ENCODE assay signal across 9 cellular contexts in genomic region chr4:89598602-89599001, GRCh38.
DNase-seq lines count a peak whose midpoint lies in the region; ATAC-seq and TF ChIP-seq lines count a peak whose summit lies in the region.
"Had no signal": no experiment of that assay in that cellular context is flagged by ENCODE, and none has a peak within 500 bp of the region (broad histone marks: within the 10 kb centered on the region; RNA-seq: fewer than 3 reads in every experiment).

No MANE protein-coding gene starts in this region.

- no peak overlapping the region for H3K27ac ChIP-seq in osteoblast (ENCODE audit: low read depth, low read length)
- H3K27ac ChIP-seq: transverse colon had no signal

- no peaks in the 10 kb centered on the region for H3K79me2 ChIP-seq in osteoblast (ENCODE audit: insufficient read depth, low read length)

- DNase-seq in NCI-H1105 treated with DMSO at 0.1 percent for 48 hours (lab: John Stamatoyannopoulos, UW) (peak; percentile 26), NCI-H1105 (lab: John Stamatoyannopoulos, UW) (no peak), NCI-H1092 treated with DMSO at 0.1 percent for 48 hours (lab: John Stamatoyannopoulos, UW) (peak; percentile 44), cardiac fibroblast (ENCODE audit: low read depth in 2 of 2) (peak; percentile 8 to 11), osteoblast (ENCODE audit: insufficient read length, low spot score, missing footprints) (no peak)
- DNase-seq in stimulated activated naive CD4-positive, alpha-beta T cell (lab: John Stamatoyannopoulos, UW), result no peak
- DNase-seq: transverse colon had no signal

- H3K9me3 ChIP-seq in osteoblast (ENCODE audit: low read depth, low read length), result no peaks in the 10 kb centered on the region
- H3K9me3 ChIP-seq: transverse colon had no signal

- no peaks in the 10 kb centered on the region for H3K4me1 ChIP-seq in osteoblast (ENCODE audit: insufficient read depth, low read length)
- H3K4me1 ChIP-seq: transverse colon had no signal

- no peak for TF ChIP-seq CTCF in cardiac fibroblast (IDR thresholded peaks at IDR 0.05; ENCODE audit: low read depth, low read length)
- TF ChIP-seq CTCF in osteoblast (IDR thresholded peaks at IDR 0.05; ENCODE audit: extremely low read depth, low read depth, low read length), result peak; percentile 25

- no peaks in the 10 kb centered on the region for H4K20me1 ChIP-seq in osteoblast (ENCODE audit: insufficient read depth, low read length)

- H3K4me2 ChIP-seq in osteoblast (ENCODE audit: insufficient read depth, low read length), result no peak overlapping the region

- H3K4me3 ChIP-seq in cardiac fibroblast (replicated peaks in 1 of 2; ENCODE audit: low read depth in 2 of 2, low read length in 2 of 2), result no peak overlapping the region
- no peak overlapping the region for H3K4me3 ChIP-seq in osteoblast (ENCODE audit: insufficient read depth, low read length)
- H3K4me3 ChIP-seq: transverse colon had no signal

- H3K36me3 ChIP-seq in osteoblast (ENCODE audit: insufficient read depth, low read length), result no peaks in the 10 kb centered on the region
- H3K36me3 ChIP-seq: transverse colon had no signal

- no peaks in the 10 kb centered on the region for H3K27me3 ChIP-seq in osteoblast (ENCODE audit: insufficient read depth, low read length)
- H3K27me3 ChIP-seq: transverse colon had no signal

- no peak for ATAC-seq in GM18909 (IDR thresholded peaks at IDR 0.05; ENCODE audit: poor library complexity, unreplicated experiment)
- ATAC-seq in GM21390 (IDR thresholded peaks at IDR 0.05; ENCODE audit: unreplicated experiment), result no peak

- H2AFZ ChIP-seq in osteoblast (ENCODE audit: low read length), result no peak overlapping the region

Comparison
In these comparisons a context has a peak if more than half of its experiments do, and no peak if none do; other contexts are left out.
1. DNase-seq: peak in NCI-H1105 treated with DMSO at 0.1 percent for 48 hours (single experiment), NCI-H1092 treated with DMSO at 0.1 percent for 48 hours (single experiment) and cardiac fibroblast (2 of 2); none in NCI-H1105 (single experiment), osteoblast (single experiment) and stimulated activated naive CD4-positive, alpha-beta T cell (0 of 6).